Comparison of ENCODE assay signal across 1 cellular context in the genomic region with DNA sequence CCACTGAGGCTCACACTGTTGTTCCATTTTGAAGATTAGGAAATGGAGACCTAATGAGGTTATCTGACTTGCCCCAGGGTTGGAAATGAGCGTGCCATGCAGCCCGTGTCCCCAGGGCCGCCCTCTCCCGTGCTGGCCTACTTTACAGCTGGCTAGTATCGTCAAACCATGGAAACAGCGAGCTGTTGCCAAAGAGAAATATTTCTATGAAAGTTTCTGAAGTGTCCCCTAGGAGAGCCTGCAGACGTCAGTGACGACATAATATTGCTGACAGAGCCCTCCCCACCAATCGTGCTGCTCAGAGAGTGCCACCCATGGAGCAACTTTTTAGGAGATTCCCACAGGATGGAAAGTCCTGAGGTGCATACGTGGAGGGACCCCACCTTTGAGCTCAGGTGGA.
TF ChIP-seq lines count a peak whose summit lies in the region.

No MANE protein-coding gene starts in this region.

TF ChIP-seq in WTC11, 78 proteins besides CTCF, POLR2A, EP300 and RAD21 (continued from another document):
- TF ChIP-seq, protein P1, sequence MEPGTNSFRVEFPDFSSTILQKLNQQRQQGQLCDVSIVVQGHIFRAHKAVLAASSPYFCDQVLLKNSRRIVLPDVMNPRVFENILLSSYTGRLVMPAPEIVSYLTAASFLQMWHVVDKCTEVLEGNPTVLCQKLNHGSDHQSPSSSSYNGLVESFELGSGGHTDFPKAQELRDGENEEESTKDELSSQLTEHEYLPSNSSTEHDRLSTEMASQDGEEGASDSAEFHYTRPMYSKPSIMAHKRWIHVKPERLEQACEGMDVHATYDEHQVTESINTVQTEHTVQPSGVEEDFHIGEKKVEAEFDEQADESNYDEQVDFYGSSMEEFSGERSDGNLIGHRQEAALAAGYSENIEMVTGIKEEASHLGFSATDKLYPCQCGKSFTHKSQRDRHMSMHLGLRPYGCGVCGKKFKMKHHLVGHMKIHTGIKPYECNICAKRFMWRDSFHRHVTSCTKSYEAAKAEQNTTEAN (CRISPR knock-in tag; IDR thresholded peaks at IDR 0.05) = no peak
- no peak for TF ChIP-seq ATF1 (CRISPR knock-in tag; IDR thresholded peaks at IDR 0.05)
TF ChIP-seq in WTC11: peak in this region for 0.
